9 cellular contexts compared by ENCODE assay signal in the genomic region with DNA sequence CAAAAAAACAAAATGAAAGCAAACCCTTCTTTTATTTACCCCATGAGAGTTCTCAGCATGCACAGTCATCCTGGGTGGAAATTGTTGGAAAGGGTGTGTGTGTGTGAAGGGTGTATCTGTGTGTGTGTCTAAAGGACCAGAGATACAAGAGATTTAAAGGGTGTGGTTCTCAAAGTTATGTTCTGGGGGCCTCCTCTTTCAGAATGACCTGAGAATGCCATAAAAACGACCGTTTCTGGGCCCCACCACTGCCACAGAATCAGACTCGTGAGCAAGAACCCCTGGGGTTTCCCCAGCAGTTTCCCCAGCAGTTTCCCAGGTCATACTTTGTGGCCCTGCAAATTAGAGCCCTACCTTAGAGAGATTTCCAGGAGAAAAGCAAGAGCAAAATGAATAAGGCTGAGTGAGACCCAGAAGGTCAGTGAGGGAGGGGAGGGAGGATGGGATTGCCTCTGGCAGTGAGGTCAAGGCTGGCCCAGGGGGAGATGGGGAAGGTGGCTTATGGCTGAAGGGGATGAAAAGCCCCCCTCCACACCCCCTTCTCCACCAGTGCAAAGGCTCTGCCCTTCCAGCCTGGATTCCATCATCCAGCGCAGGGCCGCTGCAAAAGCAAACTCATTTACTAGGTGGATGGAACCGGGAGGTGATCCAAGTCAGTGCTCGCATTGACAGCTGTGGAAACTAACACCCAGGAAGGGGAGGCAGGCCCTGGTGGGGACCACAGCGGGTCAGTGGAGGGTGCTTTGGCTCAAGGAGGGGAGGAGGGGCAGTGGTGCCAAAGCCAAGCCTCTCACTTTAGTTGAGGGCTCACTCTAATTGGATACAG. TPM values are rescaled to one million over a fixed set of nuclear protein-coding genes. Genes with fewer than 3 reads are reported as not detected.
DNase-seq lines count a peak whose midpoint lies in the region; ATAC-seq, FAIRE-seq and TF ChIP-seq lines count a peak whose summit lies in the region.
"Had no signal": no experiment of that assay in that cellular context is flagged by ENCODE, and none has a peak within 500 bp of the region (broad histone marks: within the 10 kb centered on the region; RNA-seq: fewer than 3 reads in every experiment).

No MANE protein-coding gene starts in this region.

- no peaks in the 10 kb centered on the region for H3K9me3 ChIP-seq in GM12878 (replicated peaks; ENCODE audit: control insufficient read depth, insufficient read depth, low read length)

- TF ChIP-seq CTCF in GM12878 (IDR thresholded peaks at IDR 0.05 in 2 of 3, conservative IDR thresholded peaks at IDR 0.05 in 1 of 3; ENCODE audit: control insufficient read depth in 2 of 3, extremely low read depth in 1 of 3, insufficient read depth in 1 of 3, low read depth in 3 of 3, low read length in 3 of 3), result no peak

- no peaks in the 10 kb centered on the region for H3K9me3 Mint-ChIP-seq in activated CD4-positive, alpha-beta T cell treated with anti-CD3 and anti-CD28 coated beads, Interleukin-2, amount 10 ng/mL, durations not matched to agents 24 days and 14 days
- H3K9me3 Mint-ChIP-seq in stimulated activated naive B cell treated with anti-CD40 and anti-IgM and Interleukin-4, amounts not matched to agents 10 μg/mL and 1 μg/mL and 100 μg/mL, for 72 hours, result no peaks in the 10 kb centered on the region

- intact Hi-C loops in activated CD4-positive, alpha-beta T cell treated with anti-CD3 and anti-CD28 coated beads, Interleukin-2, amount 10 ng/mL, durations not matched to agents 24 days and 14 days (cut with micrococcal nuclease), result no loop called here
- intact Hi-C loops in GM12878 (cut with micrococcal nuclease; ENCODE audit: unreplicated experiment), result no loop called here

- no peak for DNase-seq in activated CD4-positive, alpha-beta T cell treated with anti-CD3 and anti-CD28 coated beads, Interleukin-2, amount 10 ng/mL, durations not matched to agents 24 days and 14 days
- DNase-seq in activated CD4-positive, alpha-beta T cell treated with anti-CD3 and anti-CD28 coated beads, Interleukin-2, amount 50 U/mL, for 4 hours, result no peak
- DNase-seq in GM12878 (ENCODE audit: low read depth, low spot score) (no peak), NCI-H1048 (lab: John Stamatoyannopoulos, UW) (no peak), NCI-H774 (lab: John Stamatoyannopoulos, UW) (no peak), HK-2 (ENCODE audit: unreplicated experiment) (no peak)
- DNase-seq in stimulated activated naive B cell treated with anti-CD40 and anti-IgM and Interleukin-4, amounts not matched to agents 10 μg/mL and 1 μg/mL and 100 μg/mL, for 72 hours, result no peak

- POLR2A ChIA-PET in GM12878 (lab: Charles Lee), result interaction anchor here (1.0 to 1.3 kb wide), 2 partner anchors 21 to 41 kb away, joined by 3 read pairs; no protein-coding TSS in a partner anchor

- H3K27me3 ChIP-seq in GM12878 (replicated peaks in 1 of 2; ENCODE audit: control insufficient read depth in 2 of 2, insufficient read depth in 2 of 2, low read length in 1 of 2), result no peaks in the 10 kb centered on the region

- H3K4me1 Mint-ChIP-seq in activated CD4-positive, alpha-beta T cell treated with anti-CD3 and anti-CD28 coated beads, Interleukin-2, amount 10 ng/mL, durations not matched to agents 24 days and 14 days, result peaks cover 12% of the 10 kb centered on the region
- H3K4me1 Mint-ChIP-seq in stimulated activated naive B cell treated with anti-CD40 and anti-IgM and Interleukin-4, amounts not matched to agents 10 μg/mL and 1 μg/mL and 100 μg/mL, for 72 hours, result peaks cover 8 to 10% of the 10 kb centered on the region in 2 donors

- peak overlapping the region; percentile 20 for H2AFZ ChIP-seq in GM12878 (ENCODE audit: control insufficient read depth, low read depth, low read length)

- H3K4me3 Mint-ChIP-seq in activated CD4-positive, alpha-beta T cell treated with anti-CD3 and anti-CD28 coated beads, Interleukin-2, amount 10 ng/mL, durations not matched to agents 24 days and 14 days, result peak overlapping the region; percentile 31
- H3K4me3 Mint-ChIP-seq in stimulated activated naive B cell treated with anti-CD40 and anti-IgM and Interleukin-4, amounts not matched to agents 10 μg/mL and 1 μg/mL and 100 μg/mL, for 72 hours, result peak overlapping the region in 1 of 2 donors; percentile 8

- no peak for TF ChIP-seq POLR2A in GM12878 (IDR thresholded peaks at IDR 0.05; ENCODE audit: low read depth, low read length)

- H3K79me2 ChIP-seq in GM12878 (ENCODE audit: control insufficient read depth, insufficient read depth, low read length), result no peaks in the 10 kb centered on the region

- 52% methylated on average over 8 of the region's 8 CpGs for WGBS in GM12878 (ENCODE audit: insufficient coverage, insufficient replicate concordance, low lambda C conversion rate, missing lambda C conversion rate)

- H3K4me2 ChIP-seq in GM12878 (ENCODE audit: control insufficient read depth, insufficient read depth), result peak overlapping the region; percentile 64

- H3K4me3 ChIP-seq in GM12878, result peak overlapping the region; percentile 37; the same call in 1 of the 2 replicates

- no peak for FAIRE-seq in GM12878 (lab: Jason Lieb, UNC)

- H3K27ac Mint-ChIP-seq in activated CD4-positive, alpha-beta T cell treated with anti-CD3 and anti-CD28 coated beads, Interleukin-2, amount 10 ng/mL, durations not matched to agents 24 days and 14 days, result peak overlapping the region; percentile 77
- H3K27ac Mint-ChIP-seq in stimulated activated naive B cell treated with anti-CD40 and anti-IgM and Interleukin-4, amounts not matched to agents 10 μg/mL and 1 μg/mL and 100 μg/mL, for 72 hours, result peak overlapping the region; percentile 42

- ATAC-seq in HG03039 (IDR thresholded peaks at IDR 0.05; ENCODE audit: unreplicated experiment), result peak; percentile 46
- ATAC-seq in GM12878, result peak; percentile 76
- ATAC-seq in stimulated activated naive B cell treated with anti-CD40 and anti-IgM and Interleukin-4, amounts not matched to agents 10 μg/mL and 1 μg/mL and 100 μg/mL, for 72 hours (replicated peaks), result peak; percentile 38 to 67

- H4K20me1 ChIP-seq in GM12878 (ENCODE audit: control insufficient read depth, insufficient read depth), result no peaks in the 10 kb centered on the region

- no peak for TF ChIP-seq EP300 in GM12878 (IDR thresholded peaks at IDR 0.05; ENCODE audit: borderline replicate concordance in 1 of 2, control insufficient read depth in 1 of 2, low read depth in 2 of 2, low read length in 2 of 2)

- H3K36me3 Mint-ChIP-seq in activated CD4-positive, alpha-beta T cell treated with anti-CD3 and anti-CD28 coated beads, Interleukin-2, amount 10 ng/mL, durations not matched to agents 24 days and 14 days (ENCODE audit: low read depth), result no peaks in the 10 kb centered on the region
- peaks cover 2 to 11% of the 10 kb centered on the region in 2 donors for H3K36me3 Mint-ChIP-seq in stimulated activated naive B cell treated with anti-CD40 and anti-IgM and Interleukin-4, amounts not matched to agents 10 μg/mL and 1 μg/mL and 100 μg/mL, for 72 hours

- no TSS peak for BruUV-seq in GM12878 (replicated peaks; lab: Mats Ljungman, UMichigan)

- H3K4me1 ChIP-seq in GM12878 (ENCODE audit: control insufficient read depth, insufficient read depth, low read length), result peaks cover 29% of the 10 kb centered on the region

- no peaks in the 10 kb centered on the region for H3K27me3 Mint-ChIP-seq in activated CD4-positive, alpha-beta T cell treated with anti-CD3 and anti-CD28 coated beads, Interleukin-2, amount 10 ng/mL, durations not matched to agents 24 days and 14 days
- no peaks in the 10 kb centered on the region for H3K27me3 Mint-ChIP-seq in stimulated activated naive B cell treated with anti-CD40 and anti-IgM and Interleukin-4, amounts not matched to agents 10 μg/mL and 1 μg/mL and 100 μg/mL, for 72 hours

- in situ Hi-C loops in GM12878 (cut with MboI), result no loop called here

- H3K9ac ChIP-seq in GM12878 (ENCODE audit: control insufficient read depth, insufficient read depth, low read length), result peak overlapping the region; percentile 22

- RAD21 ChIA-PET in GM12878 (lab: Charles Lee; ENCODE audit: unreplicated experiment), result interaction anchor here (0.9 to 1.6 kb wide), 6 partner anchors 10 to 263 kb away, joined by 3 to 7 read pairs (median 4); partner anchors contain the start of gene PYROXD2

- no peak; the same call in 1 of the 2 replicates for TF ChIP-seq RAD21 in GM12878 (IDR thresholded peaks at IDR 0.05; ENCODE audit: insufficient read depth, low read depth, low read length)

- H3K36me3 ChIP-seq in GM12878 (ENCODE audit: control insufficient read depth in 2 of 2, insufficient read depth in 2 of 2, low read length in 1 of 2), result no peaks in the 10 kb centered on the region

- peak overlapping the region; percentile 72 for H3K27ac ChIP-seq in GM12878 (ENCODE audit: control insufficient read depth, insufficient read depth)
- H3K27ac ChIP-seq: C4-2B had no signal

- CTCF ChIA-PET in GM12878 (lab: Yijun Ruan, JAX), result interaction anchor here (0.7 to 1.8 kb wide), 6 partner anchors 9 to 160 kb away, joined by 3 to 16 read pairs (median 3); no protein-coding TSS in a partner anchor

- SMC1A ChIA-PET in GM12878 (lab: Charles Lee; ENCODE audit: uncharacterized antibody, unreplicated experiment), result interaction anchor here (0.8 to 2.3 kb wide), 6 partner anchors 8 to 236 kb away, joined by 3 to 11 read pairs (median 4); partner anchors contain the start of gene PYROXD2

RNA-seq across cellular contexts. Expression of gene PYROXD2, which starts 10.2 kb away (rescaled TPM):
- total RNA-seq in activated CD4-positive, alpha-beta T cell treated with anti-CD3 and anti-CD28 coated beads, Interleukin-2, amount 10 ng/mL, durations not matched to agents 24 days and 14 days, result 2.3 and 4.3 TPM in 2 replicates
- 28.8 and 34.3 TPM in 2 replicates for total RNA-seq in GM12878 (2013; cell fraction: nucleolus; rRNA removed)
- total RNA-seq in GM12878 (2014; rRNA removed), result 8.1 and 9.2 TPM in 2 replicates
- total RNA-seq in GM12878 (2014; rRNA removed; fragmentation: Illumina TruSeq; extraction: Trizol), result 5.3 and 7.2 TPM in 2 replicates
- total RNA-seq in GM12878 (2021), result 9.5 and 11.3 TPM in 2 replicates
- 0.87 TPM for polyA plus RNA-seq in GM12878 (2011; ENCODE audit: low read depth)
- 5.0 and 7.6 TPM in 2 replicates for polyA plus RNA-seq in GM12878 (2011; rRNA removed)
- 4.3 and 9.9 TPM in 2 replicates for polyA plus RNA-seq in GM12878 (2011; cell fraction: cytosol; rRNA removed)
- 37.1 and 47.3 TPM in 2 replicates for polyA plus RNA-seq in GM12878 (2011; cell fraction: nucleus; rRNA removed)
- 5.0 and 5.5 TPM in 2 replicates for polyA plus RNA-seq in GM12878 (2012)
- 1.1 and 4.8 TPM in 2 replicates for polyA plus RNA-seq in GM12878 (2014; fragmentation: Illumina TruSeq; extraction: Trizol)
- polyA plus RNA-seq in GM12878 (2014; fragmentation: Nextera tagmentation; extraction: Ambion mirVana), result 10 to 100 TPM; 10.8 to 11.8 TPM
- 10.4 and 13.6 TPM in 2 replicates for polyA plus RNA-seq in GM12878 (2014; rRNA removed)
- 10 to 100 TPM; 14.2 to 15.8 TPM for polyA plus RNA-seq in GM12878 (2016; fragmentation: Nextera tagmentation; extraction: Ambion mirVana)
- 1.9 and 3.3 TPM in 2 replicates for polyA minus RNA-seq in GM12878 (2011; rRNA and poly(A)+ RNA removed)
- 1.5 and 1.8 TPM in 2 replicates for polyA minus RNA-seq in GM12878 (2011; cell fraction: cytosol; rRNA and poly(A)+ RNA removed)
- polyA minus RNA-seq in GM12878 (2011; cell fraction: nucleus; rRNA and poly(A)+ RNA removed), result 3.4 and 5.2 TPM in 2 replicates

RNA-seq across cellular contexts. Expression of gene HPS1, which starts 42.0 kb away (rescaled TPM):
- 58.6 and 61.5 TPM in 2 replicates for total RNA-seq in activated CD4-positive, alpha-beta T cell treated with anti-CD3 and anti-CD28 coated beads, Interleukin-2, amount 10 ng/mL, durations not matched to agents 24 days and 14 days
- 119 and 128 TPM in 2 replicates for total RNA-seq in GM12878 (2013; cell fraction: nucleolus; rRNA removed)
- total RNA-seq in GM12878 (2014; rRNA removed), result 44.5 and 50.8 TPM in 2 replicates
- total RNA-seq in GM12878 (2014; rRNA removed; fragmentation: Illumina TruSeq; extraction: Trizol), result 26.0 and 27.1 TPM in 2 replicates
- 63.9 and 71.5 TPM in 2 replicates for total RNA-seq in GM12878 (2021)
- 19.7 TPM for polyA plus RNA-seq in GM12878 (2011; ENCODE audit: low read depth)
- polyA plus RNA-seq in GM12878 (2011; rRNA removed), result 36.7 and 58.7 TPM in 2 replicates
- 55.6 and 67.7 TPM in 2 replicates for polyA plus RNA-seq in GM12878 (2011; cell fraction: cytosol; rRNA removed)
- 252 and 294 TPM in 2 replicates for polyA plus RNA-seq in GM12878 (2011; cell fraction: nucleus; rRNA removed)
- polyA plus RNA-seq in GM12878 (2012), result 53.6 and 53.9 TPM in 2 replicates
- polyA plus RNA-seq in GM12878 (2014; fragmentation: Illumina TruSeq; extraction: Trizol), result 36.5 and 45.8 TPM in 2 replicates
- polyA plus RNA-seq in GM12878 (2014; fragmentation: Nextera tagmentation; extraction: Ambion mirVana), result 10 to 100 TPM; 27.9 to 35.8 TPM
- polyA plus RNA-seq in GM12878 (2014; rRNA removed), result 59.3 and 65.2 TPM in 2 replicates
- 100 to 1,000 TPM; 123 to 138 TPM for polyA plus RNA-seq in GM12878 (2016; fragmentation: Nextera tagmentation; extraction: Ambion mirVana)
- polyA minus RNA-seq in GM12878 (2011; rRNA and poly(A)+ RNA removed), result 45.6 and 57.2 TPM in 2 replicates
- 21.9 and 23.4 TPM in 2 replicates for polyA minus RNA-seq in GM12878 (2011; cell fraction: cytosol; rRNA and poly(A)+ RNA removed)
- polyA minus RNA-seq in GM12878 (2011; cell fraction: nucleus; rRNA and poly(A)+ RNA removed), result 68.9 and 118 TPM in 2 replicates
